Comparison of ENCODE assay signal across 1 cellular context in the genomic region with DNA sequence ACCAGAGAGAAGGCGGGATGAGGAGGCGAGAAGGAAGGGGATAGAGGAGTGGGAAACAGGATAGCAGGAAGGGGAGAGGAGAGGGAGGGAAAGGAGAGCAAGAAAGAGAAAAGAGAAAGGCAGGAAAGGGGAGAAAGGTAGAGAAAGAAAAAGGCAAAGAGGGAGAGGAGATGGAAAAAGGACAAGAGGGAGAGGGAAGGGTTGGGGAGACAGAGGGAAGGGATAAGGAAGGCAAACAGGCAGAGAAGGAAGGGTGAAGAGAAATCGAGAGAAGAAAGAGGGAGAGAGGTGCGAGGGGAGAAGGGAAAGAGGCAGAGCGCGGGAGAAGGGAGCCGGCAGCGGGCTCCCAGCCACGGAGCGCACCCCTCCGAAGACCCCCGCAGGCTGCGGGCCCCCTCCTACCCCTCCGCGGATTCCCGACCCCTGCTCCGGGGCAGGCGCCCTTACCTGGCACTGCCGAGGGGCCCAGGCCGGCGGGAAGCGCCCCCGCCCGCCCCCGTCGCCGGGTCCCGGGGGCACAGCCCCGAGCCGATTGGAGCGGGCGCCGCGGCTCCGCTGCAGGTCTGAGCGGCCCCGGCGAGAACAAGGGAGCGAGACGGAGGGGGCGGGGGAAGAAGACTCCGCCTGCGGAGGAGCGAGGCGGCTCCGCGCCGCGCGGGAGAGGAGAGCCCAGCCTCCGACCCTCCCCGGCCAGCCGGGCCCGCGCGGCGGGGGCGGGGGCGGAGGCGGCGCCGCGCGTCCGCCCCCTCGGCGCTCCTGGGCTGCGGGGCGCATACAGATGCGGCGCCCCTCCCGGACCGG.
A peak's percentile ranks its signal among the peaks of the same experiment; 100 is the strongest.
TF ChIP-seq lines count a peak whose summit lies in the region.

A gene with protein sequence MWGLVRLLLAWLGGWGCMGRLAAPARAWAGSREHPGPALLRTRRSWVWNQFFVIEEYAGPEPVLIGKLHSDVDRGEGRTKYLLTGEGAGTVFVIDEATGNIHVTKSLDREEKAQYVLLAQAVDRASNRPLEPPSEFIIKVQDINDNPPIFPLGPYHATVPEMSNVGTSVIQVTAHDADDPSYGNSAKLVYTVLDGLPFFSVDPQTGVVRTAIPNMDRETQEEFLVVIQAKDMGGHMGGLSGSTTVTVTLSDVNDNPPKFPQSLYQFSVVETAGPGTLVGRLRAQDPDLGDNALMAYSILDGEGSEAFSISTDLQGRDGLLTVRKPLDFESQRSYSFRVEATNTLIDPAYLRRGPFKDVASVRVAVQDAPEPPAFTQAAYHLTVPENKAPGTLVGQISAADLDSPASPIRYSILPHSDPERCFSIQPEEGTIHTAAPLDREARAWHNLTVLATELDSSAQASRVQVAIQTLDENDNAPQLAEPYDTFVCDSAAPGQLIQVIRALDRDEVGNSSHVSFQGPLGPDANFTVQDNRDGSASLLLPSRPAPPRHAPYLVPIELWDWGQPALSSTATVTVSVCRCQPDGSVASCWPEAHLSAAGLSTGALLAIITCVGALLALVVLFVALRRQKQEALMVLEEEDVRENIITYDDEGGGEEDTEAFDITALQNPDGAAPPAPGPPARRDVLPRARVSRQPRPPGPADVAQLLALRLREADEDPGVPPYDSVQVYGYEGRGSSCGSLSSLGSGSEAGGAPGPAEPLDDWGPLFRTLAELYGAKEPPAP (minus strand): TSS at position 565 of the 801 bp plus-strand sequence. CDS start 1,787 bp downstream, outside the sequence.

TF ChIP-seq in HepG2, 621 proteins besides CTCF, POLR2A, EP300 and RAD21 (continued from another document and continues in another):
- TF ChIP-seq, protein P1, sequence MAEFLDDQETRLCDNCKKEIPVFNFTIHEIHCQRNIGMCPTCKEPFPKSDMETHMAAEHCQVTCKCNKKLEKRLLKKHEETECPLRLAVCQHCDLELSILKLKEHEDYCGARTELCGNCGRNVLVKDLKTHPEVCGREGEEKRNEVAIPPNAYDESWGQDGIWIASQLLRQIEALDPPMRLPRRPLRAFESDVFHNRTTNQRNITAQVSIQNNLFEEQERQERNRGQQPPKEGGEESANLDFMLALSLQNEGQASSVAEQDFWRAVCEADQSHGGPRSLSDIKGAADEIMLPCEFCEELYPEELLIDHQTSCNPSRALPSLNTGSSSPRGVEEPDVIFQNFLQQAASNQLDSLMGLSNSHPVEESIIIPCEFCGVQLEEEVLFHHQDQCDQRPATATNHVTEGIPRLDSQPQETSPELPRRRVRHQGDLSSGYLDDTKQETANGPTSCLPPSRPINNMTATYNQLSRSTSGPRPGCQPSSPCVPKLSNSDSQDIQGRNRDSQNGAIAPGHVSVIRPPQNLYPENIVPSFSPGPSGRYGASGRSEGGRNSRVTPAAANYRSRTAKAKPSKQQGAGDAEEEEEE (CRISPR knock-in tag; IDR thresholded peaks at IDR 0.05; ENCODE audit: borderline replicate concordance), result no peak
- TF ChIP-seq TAF15 (IDR thresholded peaks at IDR 0.05; ENCODE audit: low read depth, low read length, poor library complexity, severe bottlenecking) (peak; percentile 63), MAFK (conservative IDR thresholded peaks at IDR 0.05 in 1 of 2, IDR thresholded peaks at IDR 0.05 in 1 of 2; ENCODE audit: low read length in 2 of 2) (no peak), TEAD2 (CRISPR knock-in tag; IDR thresholded peaks at IDR 0.05) (no peak), ZNF3 (CRISPR knock-in tag; IDR thresholded peaks at IDR 0.05) (no peak), TCF12 (IDR thresholded peaks at IDR 0.05) (no peak), TCF12 (CRISPR knock-in tag; IDR thresholded peaks at IDR 0.05) (peak; percentile 5; the same call in 1 of the 2 replicates), ZGPAT (CRISPR knock-in tag; IDR thresholded peaks at IDR 0.05) (no peak), ZNF564 (CRISPR knock-in tag; IDR thresholded peaks at IDR 0.05) (peak; percentile 19; the same call in 1 of the 2 replicates), THAP11 (CRISPR knock-in tag; IDR thresholded peaks at IDR 0.05) (no peak), JARID2 (CRISPR knock-in tag; IDR thresholded peaks at IDR 0.05; ENCODE audit: insufficient replicate concordance) (no peak), MYNN (CRISPR knock-in tag; IDR thresholded peaks at IDR 0.05; ENCODE audit: low read depth) (no peak), GLI4 (CRISPR knock-in tag; IDR thresholded peaks at IDR 0.05; ENCODE audit: borderline replicate concordance) (no peak), HOXA9 (CRISPR knock-in tag; IDR thresholded peaks at IDR 0.05; ENCODE audit: borderline replicate concordance) (peak; percentile 11; the same call in 1 of the 2 replicates), TCF7 (IDR thresholded peaks at IDR 0.05; ENCODE audit: low read depth) (no peak), ZNF367 (CRISPR knock-in tag; IDR thresholded peaks at IDR 0.05; ENCODE audit: borderline replicate concordance) (no peak), JUNB (CRISPR knock-in tag; IDR thresholded peaks at IDR 0.05; ENCODE audit: borderline replicate concordance) (peak; percentile 66), ZNF274 (CRISPR knock-in tag; IDR thresholded peaks at IDR 0.05) (no peak), ARID3A (IDR thresholded peaks at IDR 0.05; ENCODE audit: low read depth, low read length) (no peak), ARNTL (CRISPR knock-in tag; IDR thresholded peaks at IDR 0.05) (no peak), ZNF335 (CRISPR knock-in tag; IDR thresholded peaks at IDR 0.05) (no peak), SMAD3 (CRISPR knock-in tag; IDR thresholded peaks at IDR 0.05) (no peak), THYN1 (CRISPR knock-in tag; IDR thresholded peaks at IDR 0.05; ENCODE audit: borderline replicate concordance, low read depth) (no peak), ARNT (IDR thresholded peaks at IDR 0.05) (peak; percentile 50; the same call in 1 of the 2 replicates), MED8 (CRISPR knock-in tag; IDR thresholded peaks at IDR 0.05; ENCODE audit: insufficient replicate concordance) (no peak), ZNF629 (CRISPR knock-in tag; conservative IDR thresholded peaks at IDR 0.05) (no peak), NR1H2 (CRISPR knock-in tag; IDR thresholded peaks at IDR 0.05; ENCODE audit: borderline replicate concordance, low read depth) (no peak; the same call in 1 of the 2 replicates), CHD2 (IDR thresholded peaks at IDR 0.05; ENCODE audit: low read depth, low read length) (no peak), SMYD3 (CRISPR knock-in tag; IDR thresholded peaks at IDR 0.05) (no peak)
- TF ChIP-seq, protein P2, sequence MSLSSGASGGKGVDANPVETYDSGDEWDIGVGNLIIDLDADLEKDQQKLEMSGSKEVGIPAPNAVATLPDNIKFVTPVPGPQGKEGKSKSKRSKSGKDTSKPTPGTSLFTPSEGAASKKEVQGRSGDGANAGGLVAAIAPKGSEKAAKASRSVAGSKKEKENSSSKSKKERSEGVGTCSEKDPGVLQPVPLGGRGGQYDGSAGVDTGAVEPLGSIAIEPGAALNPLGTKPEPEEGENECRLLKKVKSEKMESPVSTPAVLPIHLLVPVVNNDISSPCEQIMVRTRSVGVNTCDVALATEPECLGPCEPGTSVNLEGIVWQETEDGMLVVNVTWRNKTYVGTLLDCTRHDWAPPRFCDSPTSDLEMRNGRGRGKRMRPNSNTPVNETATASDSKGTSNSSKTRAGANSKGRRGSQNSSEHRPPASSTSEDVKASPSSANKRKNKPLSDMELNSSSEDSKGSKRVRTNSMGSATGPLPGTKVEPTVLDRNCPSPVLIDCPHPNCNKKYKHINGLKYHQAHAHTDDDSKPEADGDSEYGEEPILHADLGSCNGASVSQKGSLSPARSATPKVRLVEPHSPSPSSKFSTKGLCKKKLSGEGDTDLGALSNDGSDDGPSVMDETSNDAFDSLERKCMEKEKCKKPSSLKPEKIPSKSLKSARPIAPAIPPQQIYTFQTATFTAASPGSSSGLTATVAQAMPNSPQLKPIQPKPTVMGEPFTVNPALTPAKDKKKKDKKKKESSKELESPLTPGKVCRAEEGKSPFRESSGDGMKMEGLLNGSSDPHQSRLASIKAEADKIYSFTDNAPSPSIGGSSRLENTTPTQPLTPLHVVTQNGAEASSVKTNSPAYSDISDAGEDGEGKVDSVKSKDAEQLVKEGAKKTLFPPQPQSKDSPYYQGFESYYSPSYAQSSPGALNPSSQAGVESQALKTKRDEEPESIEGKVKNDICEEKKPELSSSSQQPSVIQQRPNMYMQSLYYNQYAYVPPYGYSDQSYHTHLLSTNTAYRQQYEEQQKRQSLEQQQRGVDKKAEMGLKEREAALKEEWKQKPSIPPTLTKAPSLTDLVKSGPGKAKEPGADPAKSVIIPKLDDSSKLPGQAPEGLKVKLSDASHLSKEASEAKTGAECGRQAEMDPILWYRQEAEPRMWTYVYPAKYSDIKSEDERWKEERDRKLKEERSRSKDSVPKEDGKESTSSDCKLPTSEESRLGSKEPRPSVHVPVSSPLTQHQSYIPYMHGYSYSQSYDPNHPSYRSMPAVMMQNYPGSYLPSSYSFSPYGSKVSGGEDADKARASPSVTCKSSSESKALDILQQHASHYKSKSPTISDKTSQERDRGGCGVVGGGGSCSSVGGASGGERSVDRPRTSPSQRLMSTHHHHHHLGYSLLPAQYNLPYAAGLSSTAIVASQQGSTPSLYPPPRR (CRISPR knock-in tag; IDR thresholded peaks at IDR 0.05; ENCODE audit: borderline replicate concordance), result no peak
- TF ChIP-seq, protein P3, sequence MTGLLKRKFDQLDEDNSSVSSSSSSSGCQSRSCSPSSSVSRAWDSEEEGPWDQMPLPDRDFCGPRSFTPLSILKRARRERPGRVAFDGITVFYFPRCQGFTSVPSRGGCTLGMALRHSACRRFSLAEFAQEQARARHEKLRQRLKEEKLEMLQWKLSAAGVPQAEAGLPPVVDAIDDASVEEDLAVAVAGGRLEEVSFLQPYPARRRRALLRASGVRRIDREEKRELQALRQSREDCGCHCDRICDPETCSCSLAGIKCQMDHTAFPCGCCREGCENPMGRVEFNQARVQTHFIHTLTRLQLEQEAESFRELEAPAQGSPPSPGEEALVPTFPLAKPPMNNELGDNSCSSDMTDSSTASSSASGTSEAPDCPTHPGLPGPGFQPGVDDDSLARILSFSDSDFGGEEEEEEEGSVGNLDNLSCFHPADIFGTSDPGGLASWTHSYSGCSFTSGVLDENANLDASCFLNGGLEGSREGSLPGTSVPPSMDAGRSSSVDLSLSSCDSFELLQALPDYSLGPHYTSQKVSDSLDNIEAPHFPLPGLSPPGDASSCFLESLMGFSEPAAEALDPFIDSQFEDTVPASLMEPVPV (CRISPR knock-in tag; IDR thresholded peaks at IDR 0.05), result no peak
- TF ChIP-seq, protein P4, sequence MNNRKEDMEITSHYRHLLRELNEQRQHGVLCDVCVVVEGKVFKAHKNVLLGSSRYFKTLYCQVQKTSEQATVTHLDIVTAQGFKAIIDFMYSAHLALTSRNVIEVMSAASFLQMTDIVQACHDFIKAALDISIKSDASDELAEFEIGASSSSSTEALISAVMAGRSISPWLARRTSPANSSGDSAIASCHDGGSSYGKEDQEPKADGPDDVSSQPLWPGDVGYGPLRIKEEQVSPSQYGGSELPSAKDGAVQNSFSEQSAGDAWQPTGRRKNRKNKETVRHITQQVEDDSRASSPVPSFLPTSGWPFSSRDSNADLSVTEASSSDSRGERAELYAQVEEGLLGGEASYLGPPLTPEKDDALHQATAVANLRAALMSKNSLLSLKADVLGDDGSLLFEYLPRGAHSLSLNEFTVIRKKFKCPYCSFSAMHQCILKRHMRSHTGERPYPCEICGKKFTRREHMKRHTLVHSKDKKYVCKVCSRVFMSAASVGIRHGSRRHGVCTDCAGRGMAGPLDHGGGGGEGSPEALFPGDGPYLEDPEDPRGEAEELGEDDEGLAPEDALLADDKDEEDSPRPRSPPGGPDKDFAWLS (CRISPR knock-in tag; IDR thresholded peaks at IDR 0.05; ENCODE audit: borderline replicate concordance), result 0 out of 2 replicates have a peak, but pooled peaks have one; percentile 80
- TF ChIP-seq, protein P5, sequence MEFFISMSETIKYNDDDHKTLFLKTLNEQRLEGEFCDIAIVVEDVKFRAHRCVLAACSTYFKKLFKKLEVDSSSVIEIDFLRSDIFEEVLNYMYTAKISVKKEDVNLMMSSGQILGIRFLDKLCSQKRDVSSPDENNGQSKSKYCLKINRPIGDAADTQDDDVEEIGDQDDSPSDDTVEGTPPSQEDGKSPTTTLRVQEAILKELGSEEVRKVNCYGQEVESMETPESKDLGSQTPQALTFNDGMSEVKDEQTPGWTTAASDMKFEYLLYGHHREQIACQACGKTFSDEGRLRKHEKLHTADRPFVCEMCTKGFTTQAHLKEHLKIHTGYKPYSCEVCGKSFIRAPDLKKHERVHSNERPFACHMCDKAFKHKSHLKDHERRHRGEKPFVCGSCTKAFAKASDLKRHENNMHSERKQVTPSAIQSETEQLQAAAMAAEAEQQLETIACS (CRISPR knock-in tag; IDR thresholded peaks at IDR 0.05), result 0 out of 2 replicates have a peak, but pooled peaks have one; percentile 17
- TF ChIP-seq, protein P6, sequence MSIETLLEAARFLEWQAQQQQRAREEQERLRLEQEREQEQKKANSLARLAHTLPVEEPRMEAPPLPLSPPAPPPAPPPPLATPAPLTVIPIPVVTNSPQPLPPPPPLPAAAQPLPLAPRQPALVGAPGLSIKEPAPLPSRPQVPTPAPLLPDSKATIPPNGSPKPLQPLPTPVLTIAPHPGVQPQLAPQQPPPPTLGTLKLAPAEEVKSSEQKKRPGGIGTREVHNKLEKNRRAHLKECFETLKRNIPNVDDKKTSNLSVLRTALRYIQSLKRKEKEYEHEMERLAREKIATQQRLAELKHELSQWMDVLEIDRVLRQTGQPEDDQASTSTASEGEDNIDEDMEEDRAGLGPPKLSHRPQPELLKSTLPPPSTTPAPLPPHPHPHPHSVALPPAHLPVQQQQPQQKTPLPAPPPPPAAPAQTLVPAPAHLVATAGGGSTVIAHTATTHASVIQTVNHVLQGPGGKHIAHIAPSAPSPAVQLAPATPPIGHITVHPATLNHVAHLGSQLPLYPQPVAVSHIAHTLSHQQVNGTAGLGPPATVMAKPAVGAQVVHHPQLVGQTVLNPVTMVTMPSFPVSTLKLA (IDR thresholded peaks at IDR 0.05), result 0 out of 2 replicates have a peak, but pooled peaks have one; percentile 26
